10 cellular contexts compared by ENCODE assay signal in the genomic region with DNA sequence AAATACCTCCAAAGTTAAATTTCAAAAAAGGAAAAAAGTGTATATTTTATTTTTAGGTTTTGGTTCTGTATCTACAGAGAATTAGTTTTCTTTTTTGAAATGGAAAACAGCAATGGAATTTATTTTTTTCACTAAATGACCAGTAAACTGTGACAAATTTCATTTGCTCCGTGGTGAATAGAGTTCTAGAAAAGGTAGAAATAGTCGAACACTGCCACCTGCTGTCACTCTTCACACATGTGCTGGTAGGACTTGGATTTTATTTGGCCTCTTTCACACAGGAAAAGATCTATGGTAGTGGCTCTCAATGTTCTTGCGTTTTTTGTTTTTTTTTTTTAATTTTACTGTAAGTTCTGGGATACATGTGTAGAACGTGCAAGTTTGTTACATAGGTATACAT.
DNase-seq lines count a peak whose midpoint lies in the region; ATAC-seq and TF ChIP-seq lines count a peak whose summit lies in the region.
"Had no signal": no experiment of that assay in that cellular context is flagged by ENCODE, and none has a peak within 500 bp of the region (broad histone marks: within the 10 kb centered on the region; RNA-seq: fewer than 3 reads in every experiment).

No MANE protein-coding gene starts in this region.

- peaks cover 12% of the 10 kb centered on the region; the same call in 1 of the 3 replicates for H3K36me3 Mint-ChIP-seq in GM23338 (ENCODE audit: low read depth)
- H3K36me3 Mint-ChIP-seq: activated naive CD4-positive, alpha-beta T cell treated with anti-CD3 and anti-CD28 coated beads, Interleukin-2, amount 50 U/mL, for 72 hours had no signal

- no peak overlapping the region for H3K4me3 Mint-ChIP-seq in GM23338

- intact Hi-C loops in head of caudate nucleus (cut with DNase I): loop anchor here (10.0 kb wide), 1 partner anchor 719 kb away; no protein-coding TSS in a partner anchor
- intact Hi-C loops in sigmoid colon (cut with DNase I): loop anchor here (5.0 to 10.0 kb wide), 4 partner anchors 371 to 1019 kb away; a partner anchor contains a TSS

- no peaks in the 10 kb centered on the region for H3K79me2 ChIP-seq in GM23338 (replicated peaks; ENCODE audit: insufficient read depth)

- H3K27me3 ChIP-seq in GM23338 (ENCODE audit: insufficient read depth): no peaks in the 10 kb centered on the region
- H3K27me3 ChIP-seq in sigmoid colon: no peaks in the 10 kb centered on the region
- H3K27me3 ChIP-seq: BLaER1 treated with 17β-estradiol and CSF1 and Interleukin-3, amounts not matched to agents 10 nM and 100 nM had no signal

- H3K27ac ChIP-seq in GM23338 (ENCODE audit: low read depth) (no peak overlapping the region), sigmoid colon (no peak overlapping the region)
- H3K27ac ChIP-seq: BLaER1 treated with 17β-estradiol and CSF1 and Interleukin-3, amounts not matched to agents 10 nM and 100 nM had no signal

- no peak overlapping the region for H3K4me2 ChIP-seq in GM23338
- H3K4me2 ChIP-seq: BLaER1 treated with 17β-estradiol and CSF1 and Interleukin-3, amounts not matched to agents 10 nM and 100 nM had no signal

- no peaks in the 10 kb centered on the region for H3K9me3 ChIP-seq in sigmoid colon

- peaks cover 7% of the 10 kb centered on the region for H3K27me3 Mint-ChIP-seq in GM23338 (ENCODE audit: insufficient read depth, low read depth, poor library complexity)

- no peaks in the 10 kb centered on the region for H3K36me3 ChIP-seq in GM23338 (ENCODE audit: insufficient read depth)
- H3K36me3 ChIP-seq in sigmoid colon: no peaks in the 10 kb centered on the region
- H3K36me3 ChIP-seq: BLaER1 treated with 17β-estradiol and CSF1 and Interleukin-3, amounts not matched to agents 10 nM and 100 nM had no signal

- no peaks in the 10 kb centered on the region for H3F3A ChIP-seq in GM23338 (replicated peaks; ENCODE audit: low read depth)

- peaks cover 16% of the 10 kb centered on the region for H3K4me1 ChIP-seq in GM23338 (ENCODE audit: insufficient read depth)
- peaks cover 0 to 23% (median 16%) of the 10 kb centered on the region in 4 donors for H3K4me1 ChIP-seq in sigmoid colon
- H3K4me1 ChIP-seq: BLaER1 treated with 17β-estradiol and CSF1 and Interleukin-3, amounts not matched to agents 10 nM and 100 nM had no signal

- H3K4me1 Mint-ChIP-seq in GM23338: peaks cover 15% of the 10 kb centered on the region

- TF ChIP-seq CTCF in GM23338 (conservative IDR thresholded peaks at IDR 0.05; ENCODE audit: low read depth in 2 of 2) (peak; percentile 77 to 83), sigmoid colon (IDR thresholded peaks at IDR 0.05) (peak; percentile 37 to 59 (median 48))

- WGBS in sigmoid colon, 2 donors: 5 to 13% methylated on average over 4 of the region's 4 CpGs

- no peak for TF ChIP-seq EP300 in sigmoid colon (IDR thresholded peaks at IDR 0.05)

- no peak overlapping the region for H2AFZ ChIP-seq in GM23338

- no peak overlapping the region for H3K27ac Mint-ChIP-seq in GM23338
- H3K27ac Mint-ChIP-seq: activated naive CD4-positive, alpha-beta T cell treated with anti-CD3 and anti-CD28 coated beads, Interleukin-2, amount 50 U/mL, for 72 hours had no signal

- peak; percentile 37 for DNase-seq in NCI-H1436 (lab: John Stamatoyannopoulos, UW)
- no peak for DNase-seq in NCI-H1436 treated with DMSO at 0.1 percent for 48 hours (lab: John Stamatoyannopoulos, UW)
- DNase-seq in GM23338 (ENCODE audit: low spot score): peak; percentile 76
- peak; percentile 66 for DNase-seq in NCI-H1105 treated with DMSO at 0.1 percent for 48 hours (lab: John Stamatoyannopoulos, UW)
- DNase-seq in activated CD4-positive, alpha-beta T cell treated with anti-CD3 and anti-CD28 coated beads for 48 hours: peak; percentile 20
- peak in 30 of 42 donors; percentile 19 to 77 (median 50) for DNase-seq in head of caudate nucleus
- DNase-seq in sigmoid colon: no peak

- no peaks in the 10 kb centered on the region for H3K9me2 ChIP-seq in GM23338 (ENCODE audit: insufficient read depth)

- no peak for TF ChIP-seq POLR2A in sigmoid colon (IDR thresholded peaks at IDR 0.05)

- no peaks in the 10 kb centered on the region for H4K20me1 ChIP-seq in GM23338 (replicated peaks; ENCODE audit: insufficient read depth)
- H4K20me1 ChIP-seq: BLaER1 treated with 17β-estradiol and CSF1 and Interleukin-3, amounts not matched to agents 10 nM and 100 nM had no signal

- H3K4me3 ChIP-seq in GM23338 (no peak overlapping the region), sigmoid colon (no peak overlapping the region)
- H3K4me3 ChIP-seq: BLaER1 treated with 17β-estradiol and CSF1 and Interleukin-3, amounts not matched to agents 10 nM and 100 nM had no signal

- ATAC-seq in GM23338 (peak; percentile 80), GM21423 (IDR thresholded peaks at IDR 0.05; ENCODE audit: unreplicated experiment) (no peak)

- H3K9me3 Mint-ChIP-seq in GM23338: peaks cover 12% of the 10 kb centered on the region
- H3K9me3 Mint-ChIP-seq: activated naive CD4-positive, alpha-beta T cell treated with anti-CD3 and anti-CD28 coated beads, Interleukin-2, amount 50 U/mL, for 72 hours had no signal

TF ChIP-seq in GM23338, 12 proteins besides CTCF, POLR2A, EP300 and RAD21 (continues in another document):
- TF ChIP-seq ZNF114 (CRISPR knock-in tag; IDR thresholded peaks at IDR 0.05) (no peak), STAT1 (IDR thresholded peaks at IDR 0.05; ENCODE audit: unreplicated experiment) (no peak)
- TF ChIP-seq, protein P1, sequence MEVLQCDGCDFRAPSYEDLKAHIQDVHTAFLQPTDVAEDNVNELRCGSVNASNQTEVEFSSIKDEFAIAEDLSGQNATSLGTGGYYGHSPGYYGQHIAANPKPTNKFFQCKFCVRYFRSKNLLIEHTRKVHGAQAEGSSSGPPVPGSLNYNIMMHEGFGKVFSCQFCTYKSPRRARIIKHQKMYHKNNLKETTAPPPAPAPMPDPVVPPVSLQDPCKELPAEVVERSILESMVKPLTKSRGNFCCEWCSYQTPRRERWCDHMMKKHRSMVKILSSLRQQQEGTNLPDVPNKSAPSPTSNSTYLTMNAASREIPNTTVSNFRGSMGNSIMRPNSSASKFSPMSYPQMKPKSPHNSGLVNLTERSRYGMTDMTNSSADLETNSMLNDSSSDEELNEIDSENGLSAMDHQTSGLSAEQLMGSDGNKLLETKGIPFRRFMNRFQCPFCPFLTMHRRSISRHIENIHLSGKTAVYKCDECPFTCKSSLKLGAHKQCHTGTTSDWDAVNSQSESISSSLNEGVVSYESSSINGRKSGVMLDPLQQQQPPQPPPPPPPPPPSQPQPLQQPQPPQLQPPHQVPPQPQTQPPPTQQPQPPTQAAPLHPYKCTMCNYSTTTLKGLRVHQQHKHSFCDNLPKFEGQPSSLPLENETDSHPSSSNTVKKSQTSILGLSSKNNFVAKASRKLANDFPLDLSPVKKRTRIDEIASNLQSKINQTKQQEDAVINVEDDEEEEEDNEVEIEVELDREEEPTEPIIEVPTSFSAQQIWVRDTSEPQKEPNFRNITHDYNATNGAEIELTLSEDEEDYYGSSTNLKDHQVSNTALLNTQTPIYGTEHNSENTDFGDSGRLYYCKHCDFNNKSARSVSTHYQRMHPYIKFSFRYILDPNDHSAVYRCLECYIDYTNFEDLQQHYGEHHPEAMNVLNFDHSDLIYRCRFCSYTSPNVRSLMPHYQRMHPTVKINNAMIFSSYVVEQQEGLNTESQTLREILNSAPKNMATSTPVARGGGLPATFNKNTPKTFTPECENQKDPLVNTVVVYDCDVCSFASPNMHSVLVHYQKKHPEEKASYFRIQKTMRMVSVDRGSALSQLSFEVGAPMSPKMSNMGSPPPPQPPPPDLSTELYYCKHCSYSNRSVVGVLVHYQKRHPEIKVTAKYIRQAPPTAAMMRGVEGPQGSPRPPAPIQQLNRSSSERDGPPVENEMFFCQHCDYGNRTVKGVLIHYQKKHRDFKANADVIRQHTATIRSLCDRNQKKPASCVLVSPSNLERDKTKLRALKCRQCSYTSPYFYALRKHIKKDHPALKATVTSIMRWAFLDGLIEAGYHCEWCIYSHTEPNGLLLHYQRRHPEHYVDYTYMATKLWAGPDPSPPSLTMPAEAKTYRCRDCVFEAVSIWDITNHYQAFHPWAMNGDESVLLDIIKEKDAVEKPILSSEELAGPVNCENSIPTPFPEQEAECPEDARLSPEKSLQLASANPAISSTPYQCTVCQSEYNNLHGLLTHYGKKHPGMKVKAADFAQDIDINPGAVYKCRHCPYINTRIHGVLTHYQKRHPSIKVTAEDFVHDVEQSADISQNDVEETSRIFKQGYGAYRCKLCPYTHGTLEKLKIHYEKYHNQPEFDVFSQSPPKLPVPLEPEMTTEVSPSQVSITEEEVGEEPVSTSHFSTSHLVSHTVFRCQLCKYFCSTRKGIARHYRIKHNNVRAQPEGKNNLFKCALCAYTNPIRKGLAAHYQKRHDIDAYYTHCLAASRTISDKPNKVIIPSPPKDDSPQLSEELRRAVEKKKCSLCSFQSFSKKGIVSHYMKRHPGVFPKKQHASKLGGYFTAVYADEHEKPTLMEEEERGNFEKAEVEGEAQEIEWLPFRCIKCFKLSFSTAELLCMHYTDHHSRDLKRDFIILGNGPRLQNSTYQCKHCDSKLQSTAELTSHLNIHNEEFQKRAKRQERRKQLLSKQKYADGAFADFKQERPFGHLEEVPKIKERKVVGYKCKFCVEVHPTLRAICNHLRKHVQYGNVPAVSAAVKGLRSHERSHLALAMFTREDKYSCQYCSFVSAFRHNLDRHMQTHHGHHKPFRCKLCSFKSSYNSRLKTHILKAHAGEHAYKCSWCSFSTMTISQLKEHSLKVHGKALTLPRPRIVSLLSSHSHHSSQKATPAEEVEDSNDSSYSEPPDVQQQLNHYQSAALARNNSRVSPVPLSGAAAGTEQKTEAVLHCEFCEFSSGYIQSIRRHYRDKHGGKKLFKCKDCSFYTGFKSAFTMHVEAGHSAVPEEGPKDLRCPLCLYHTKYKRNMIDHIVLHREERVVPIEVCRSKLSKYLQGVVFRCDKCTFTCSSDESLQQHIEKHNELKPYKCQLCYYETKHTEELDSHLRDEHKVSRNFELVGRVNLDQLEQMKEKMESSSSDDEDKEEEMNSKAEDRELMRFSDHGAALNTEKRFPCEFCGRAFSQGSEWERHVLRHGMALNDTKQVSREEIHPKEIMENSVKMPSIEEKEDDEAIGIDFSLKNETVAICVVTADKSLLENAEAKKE (CRISPR knock-in tag; IDR thresholded peaks at IDR 0.05): no peak

Comparison
In these comparisons a context has a peak if more than half of its experiments do, and no peak if none do; other contexts are left out.
1. DNase-seq: peak in NCI-H1436 (single experiment), GM23338 (single experiment), NCI-H1105 treated with DMSO at 0.1 percent for 48 hours (single experiment), activated CD4-positive, alpha-beta T cell treated with anti-CD3 and anti-CD28 coated beads for 48 hours (single experiment) and head of caudate nucleus (30 of 42); none in NCI-H1436 treated with DMSO at 0.1 percent for 48 hours (single experiment) and sigmoid colon (single experiment).